ENCODE assay signal across 1 cellular context in genomic region chr1:234979316-234980223, GRCh38.
TF ChIP-seq lines count a peak whose summit lies in the region.

No MANE protein-coding gene starts in this region.

TF ChIP-seq in SK-N-SH treated with all-trans-retinoic acid at 6 μM for 48 hours, 23 proteins besides CTCF, POLR2A, EP300 and RAD21 (continued from another document):
- TF ChIP-seq TSHZ2 (CRISPR knock-in tag; IDR thresholded peaks at IDR 0.05) (no peak), ZNF565 (CRISPR knock-in tag; conservative IDR thresholded peaks at IDR 0.05; ENCODE audit: low read depth) (no peak), ZFP30 (CRISPR knock-in tag; IDR thresholded peaks at IDR 0.05) (no peak)
TF ChIP-seq in SK-N-SH treated with all-trans-retinoic acid at 6 μM for 48 hours: peak in this region for 0.
